Comparison of ENCODE assay signal across 17 cellular contexts in genomic region chr1:183808296-183809027, GRCh38. TPM values are rescaled to one million over a fixed set of nuclear protein-coding genes. Genes with fewer than 3 reads are reported as not detected.
A peak's percentile ranks its signal among the peaks of the same experiment; 100 is the strongest.
DNase-seq lines count a peak whose midpoint lies in the region; ATAC-seq and TF ChIP-seq lines count a peak whose summit lies in the region.
"Had no signal": no experiment of that assay in that cellular context is flagged by ENCODE, and none has a peak within 500 bp of the region (broad histone marks: within the 10 kb centered on the region; RNA-seq: fewer than 3 reads in every experiment).

No MANE protein-coding gene starts in this region.

- H2AFZ ChIP-seq in IMR-90 (replicated peaks; ENCODE audit: low read length, poor library complexity) (no peak overlapping the region), neural progenitor cell (replicated peaks) (no peak overlapping the region)

- H4K20me1 ChIP-seq in BLaER1 treated with 17β-estradiol and CSF1 and Interleukin-3, amounts not matched to agents 10 nM and 100 nM = peaks cover 5 to 69% (median 32%) of the 10 kb centered on the region in 11 experiments; a peak in 17 of 22 replicates
- H4K20me1 ChIP-seq in IMR-90 (ENCODE audit: insufficient read depth, low read length) = peaks cover 13% of the 10 kb centered on the region; the same call in 1 of the 2 replicates
- H4K20me1 ChIP-seq in neural progenitor cell (ENCODE audit: low read depth) = no peaks in the 10 kb centered on the region

- ATAC-seq in IMR-90 (ENCODE audit: low read depth) = no peak
- ATAC-seq: activated T-cell treated with anti-CD3 and anti-CD28 coated beads, Interleukin-2, amount 50 U/mL, for 4 hours; heart left ventricle; left colon had no signal

- no peak overlapping the region; the same call in 1 of the 2 replicates for H3K23ac ChIP-seq in IMR-90 (ENCODE audit: low read depth, low read length)

- no peak overlapping the region for H2BK15ac ChIP-seq in IMR-90 (ENCODE audit: low read depth, low read length)

- no peak overlapping the region for H4K8ac ChIP-seq in IMR-90 (ENCODE audit: low read depth in 2 of 2, low read length in 2 of 2)

- peak overlapping the region in 7 of 11 experiments; percentile 29 to 96 (median 88); a peak in 11 of 22 replicates for H3K9ac ChIP-seq in BLaER1 treated with 17β-estradiol and CSF1 and Interleukin-3, amounts not matched to agents 10 nM and 100 nM
- H3K9ac ChIP-seq in IMR-90 (ENCODE audit: low read depth, low read length) (no peak overlapping the region), neural progenitor cell (no peak overlapping the region)

- no peak overlapping the region for H2AK5ac ChIP-seq in IMR-90 (ENCODE audit: low read depth, low read length)

- peak overlapping the region; percentile 64 to 80 (median 76); a peak in 18 of 20 replicates for H3K4me3 ChIP-seq in BLaER1 treated with 17β-estradiol and CSF1 and Interleukin-3, amounts not matched to agents 10 nM and 100 nM
- no peak overlapping the region for H3K4me3 ChIP-seq in IMR-90 (ENCODE audit: insufficient read depth, low read depth, low read length)
- H3K4me3 ChIP-seq in neural progenitor cell = peak overlapping the region; percentile 12

- in situ Hi-C loops in IMR-90 (cut with MboI; ENCODE audit: low sequenced_read_pairs) = no loop called here
- in situ Hi-C loops in KBM-7 (cut with MboI; ENCODE audit: low pct_unique_long_range_greater_than_20kb, low sequenced_read_pairs) = no loop called here
- in situ Hi-C loops in GM13977 (cut with MboI; ENCODE audit: low pct_unique_long_range_greater_than_20kb, low sequenced_read_pairs, unreplicated experiment) = no loop called here

- H3K4me1 Mint-ChIP-seq in endothelial cell (ENCODE audit: unreplicated experiment) = peaks cover 87% of the 10 kb centered on the region
- peaks cover 77% of the 10 kb centered on the region for H3K4me1 Mint-ChIP-seq in neural progenitor cell

- no peak overlapping the region for H3K18ac ChIP-seq in IMR-90 (ENCODE audit: low read depth, low read length)

- peaks cover 55 to 79% (median 69%) of the 10 kb centered on the region in 10 experiments for H3K4me1 ChIP-seq in BLaER1 treated with 17β-estradiol and CSF1 and Interleukin-3, amounts not matched to agents 10 nM and 100 nM
- peaks cover 14% of the 10 kb centered on the region for H3K4me1 ChIP-seq in IMR-90 (ENCODE audit: control insufficient read depth, insufficient read depth, low read length)
- peaks cover 74% of the 10 kb centered on the region for H3K4me1 ChIP-seq in neural progenitor cell

- H3K56ac ChIP-seq in IMR-90 (ENCODE audit: extremely low read depth, insufficient read depth, low read length) = no peak overlapping the region

- CTCF ChIA-PET in IMR-90 (lab: Yijun Ruan, JAX) = interaction anchor here (0.7 to 1.1 kb wide), 2 partner anchors 107 to 182 kb away, joined by 3 read pairs; no protein-coding TSS in a partner anchor

- no peak overlapping the region; the same call in 1 of the 2 replicates for H2BK20ac ChIP-seq in IMR-90 (ENCODE audit: low read depth, low read length)

- intact Hi-C loops in IMR-90 (cut with micrococcal nuclease) = loop anchor here (5.0 kb wide), 1 partner anchor 151 kb away; no protein-coding TSS in a partner anchor

- H3K79me2 ChIP-seq in neural progenitor cell (ENCODE audit: low read depth) = peaks cover 70% of the 10 kb centered on the region

- no CpG with 5 or more reads among the region's 2 CpGs for WGBS in IMR-90 (ENCODE audit: extremely low coverage in 2 of 2, insufficient read length in 1 of 2), 2 experiments

- no peak overlapping the region for H2BK120ac ChIP-seq in IMR-90 (ENCODE audit: low read depth, low read length)

- peak overlapping the region; percentile 43; the same call in 1 of the 2 replicates for H3K14ac ChIP-seq in IMR-90 (replicated peaks; ENCODE audit: low read depth, low read length)

- H3K36me3 Mint-ChIP-seq in endothelial cell (ENCODE audit: low read depth, unreplicated experiment) (peaks cover 33% of the 10 kb centered on the region), neural progenitor cell (peaks cover 13% of the 10 kb centered on the region)

- H4K5ac ChIP-seq in IMR-90 (ENCODE audit: low read depth, low read length) = no peak overlapping the region

- dilution Hi-C loops in IMR-90 (cut with HindIII; ENCODE audit: low sequenced_read_pairs, unreplicated experiment) = no loop called here

- no peak overlapping the region for H2AK9ac ChIP-seq in IMR-90 (replicated peaks; ENCODE audit: low read depth, low read length, poor library complexity)

- no peak for TF ChIP-seq RAD21 in IMR-90 (IDR thresholded peaks at IDR 0.05; ENCODE audit: low read length)

- H3K9me3 Mint-ChIP-seq in endothelial cell (ENCODE audit: unreplicated experiment) (no peaks in the 10 kb centered on the region), neural progenitor cell (no peaks in the 10 kb centered on the region)

- H3K4me2 ChIP-seq in BLaER1 treated with 17β-estradiol and CSF1 and Interleukin-3, amounts not matched to agents 10 nM and 100 nM = peak overlapping the region; percentile 83 to 98 (median 93)
- peak overlapping the region; percentile 24; the same call in 1 of the 2 replicates for H3K4me2 ChIP-seq in IMR-90 (ENCODE audit: low read depth, low read length)
- H3K4me2 ChIP-seq in neural progenitor cell = peak overlapping the region; percentile 96

- H3K4ac ChIP-seq in IMR-90 (ENCODE audit: low read depth, low read length) = no peak overlapping the region

- H3K27me3 Mint-ChIP-seq in endothelial cell (ENCODE audit: unreplicated experiment) = peaks cover 7% of the 10 kb centered on the region
- no peaks in the 10 kb centered on the region for H3K27me3 Mint-ChIP-seq in neural progenitor cell (ENCODE audit: insufficient read depth, low read depth)

- H3K27me3 ChIP-seq in BLaER1 treated with 17β-estradiol and CSF1 and Interleukin-3, amounts not matched to agents 10 nM and 100 nM = no peaks in the 10 kb centered on the region
- no peaks in the 10 kb centered on the region for H3K27me3 ChIP-seq in IMR-90 (ENCODE audit: control insufficient read depth, insufficient read depth, low read length)
- H3K27me3 ChIP-seq in neural progenitor cell = no peaks in the 10 kb centered on the region
- H3K27me3 ChIP-seq: heart left ventricle, tibial nerve had no signal

- H2BK5ac ChIP-seq in IMR-90 (ENCODE audit: low read depth, low read length, poor library complexity, severe bottlenecking) = no peak overlapping the region

- H3K79me1 ChIP-seq in IMR-90 (ENCODE audit: low read depth in 1 of 2, low read length in 2 of 2) = peaks cover 3 to 47% of the 10 kb centered on the region in 2 experiments; a peak in 2 of 4 replicates

- TF ChIP-seq CTCF in IMR-90 (conservative IDR thresholded peaks at IDR 0.05; ENCODE audit: low read depth, low read length) (no peak), endothelial cell (IDR thresholded peaks at IDR 0.05; ENCODE audit: unreplicated experiment) (no peak), neural progenitor cell (IDR thresholded peaks at IDR 0.05) (no peak), GM13977 (IDR thresholded peaks at IDR 0.05; ENCODE audit: extremely low read depth, insufficient read depth, missing control alignments) (no peak)

- peak overlapping the region; percentile 100 for H3K4me3 Mint-ChIP-seq in endothelial cell (ENCODE audit: unreplicated experiment)
- H3K4me3 Mint-ChIP-seq in neural progenitor cell = peak overlapping the region; percentile 13
- H3K4me3 Mint-ChIP-seq: activated T-cell treated with anti-CD3 and anti-CD28 coated beads, Interleukin-2, amount 50 U/mL, for 4 hours had no signal

- no peak for TF ChIP-seq POLR2A in IMR-90 (IDR thresholded peaks at IDR 0.05; ENCODE audit: low read depth, low read length)

- BruUV-seq in IMR-90 (replicated peaks; lab: Mats Ljungman, UMichigan) = no TSS peak

- DNase-seq in IMR-90 = no peak
- no peak for DNase-seq in endothelial cell (ENCODE audit: low spot score)
- DNase-seq in neural progenitor cell (ENCODE audit: low spot score) = peak; percentile 53
- DNase-seq in activated gamma-delta T cell treated with Interleukin-2 at 50 U/mL for 16 hours = no peak
- no peak for DNase-seq in KBM-7
- no peak for DNase-seq in middle frontal gyrus (ENCODE audit: extremely low spot score, low spot score)
- no peak for DNase-seq in GM13977 (ENCODE audit: low spot score)
- DNase-seq: activated CD4-positive, alpha-beta T cell treated with anti-CD3 and anti-CD28 coated beads for 1 hour; activated T-cell treated with anti-CD3 and anti-CD28 coated beads, Interleukin-2, amount 50 U/mL, for 4 hours; aorta; DMS79; heart left ventricle; left colon; NCI-H2227 treated with DMSO at 0.1 percent for 48 hours had no signal

- H4K91ac ChIP-seq in IMR-90 (ENCODE audit: insufficient read depth, low read depth, low read length) = no peak overlapping the region

- POLR2A ChIA-PET in IMR-90 (lab: Charles Lee; ENCODE audit: unreplicated experiment) = no interaction called here

- H3K9me3 ChIP-seq in BLaER1 treated with 17β-estradiol and CSF1 and Interleukin-3, amounts not matched to agents 10 nM and 100 nM (replicated peaks in 1 of 11) = peaks cover 0 to 6% (median 0%) of the 10 kb centered on the region in 11 experiments; a peak in 10 of 22 replicates
- H3K9me3 ChIP-seq in IMR-90 (ENCODE audit: control insufficient read depth, insufficient read depth, low read length) (no peaks in the 10 kb centered on the region), neural progenitor cell (ENCODE audit: low read depth) (no peaks in the 10 kb centered on the region)
- H3K9me3 ChIP-seq: heart left ventricle, neutrophil, tibial nerve had no signal

- peaks cover 67% of the 10 kb centered on the region for H3F3A ChIP-seq in neural progenitor cell (ENCODE audit: low read depth)

- H3K27ac Mint-ChIP-seq in endothelial cell (ENCODE audit: unreplicated experiment) = peak overlapping the region; percentile 64
- peak overlapping the region; percentile 43 for H3K27ac Mint-ChIP-seq in neural progenitor cell

- H3K27ac ChIP-seq in BLaER1 treated with 17β-estradiol and CSF1 and Interleukin-3, amounts not matched to agents 10 nM and 100 nM = peak overlapping the region in 9 of 11 experiments; percentile 77 to 92 (median 87); a peak in 17 of 22 replicates
- H3K27ac ChIP-seq in IMR-90 (ENCODE audit: insufficient read depth, low read length) (no peak overlapping the region), neural progenitor cell (peak overlapping the region; percentile 59)
- H3K27ac ChIP-seq: neutrophil had no signal

- H3K9me1 ChIP-seq in IMR-90 (ENCODE audit: insufficient read depth, low read length) = peaks cover 13% of the 10 kb centered on the region

- H3K36me3 ChIP-seq in BLaER1 treated with 17β-estradiol and CSF1 and Interleukin-3, amounts not matched to agents 10 nM and 100 nM = peaks cover 30 to 74% (median 54%) of the 10 kb centered on the region in 11 experiments
- H3K36me3 ChIP-seq in IMR-90 (ENCODE audit: control insufficient read depth, insufficient read depth, low read length) (no peaks in the 10 kb centered on the region), neural progenitor cell (no peaks in the 10 kb centered on the region)
- H3K36me3 ChIP-seq: neutrophil, tibial nerve had no signal

TF ChIP-seq in IMR-90, 13 proteins besides CTCF, POLR2A, EP300 and RAD21 (continues in another document):
- no peak for TF ChIP-seq MXI1 (IDR thresholded peaks at IDR 0.05; ENCODE audit: borderline replicate concordance, low read depth, low read length)

RNA-seq across cellular contexts. Expression of gene RGL1, which starts 3.5 kb away (rescaled TPM):
- total RNA-seq in IMR-90 (2012; rRNA removed) (7.5 TPM in 2 replicates), endothelial cell (ENCODE audit: unreplicated experiment) (60.7 TPM), neural progenitor cell (ENCODE audit: low replicate concordance) (13.5 and 15.0 TPM in 2 replicates)
- 4.4 and 4.7 TPM in 2 replicates for polyA plus RNA-seq in IMR-90 (2012; rRNA removed)
- 2.0 and 2.2 TPM in 2 replicates for polyA plus RNA-seq in IMR-90 (2012; cell fraction: cytosol; rRNA removed)
- 3.2 and 9.6 TPM in 2 replicates for polyA plus RNA-seq in IMR-90 (2012; cell fraction: nucleus; rRNA removed; ENCODE audit: low replicate concordance)

Comparison
In these comparisons a context has a peak if more than half of its experiments do, and no peak if none do; other contexts are left out.
1. H3K4me2 ChIP-seq: peak in every context shown above with its lines; median percentile 96 in neural progenitor cell; 93 in BLaER1 treated with 17β-estradiol and CSF1 and Interleukin-3, amounts not matched to agents 10 nM and 100 nM; 24 in IMR-90.
2. H3K9ac ChIP-seq: peak in BLaER1 treated with 17β-estradiol and CSF1 and Interleukin-3, amounts not matched to agents 10 nM and 100 nM (7 of 11); none in IMR-90 (single experiment) and neural progenitor cell (single experiment).